In genomic region chr12:106736051-106736957, GRCh38 we compare ENCODE assay signal across 11 cellular contexts. TPM values are rescaled to one million over a fixed set of nuclear protein-coding genes. Genes with fewer than 3 reads are reported as not detected.
DNase-seq lines count a peak whose midpoint lies in the region; ATAC-seq, FAIRE-seq and TF ChIP-seq lines count a peak whose summit lies in the region.
"Had no signal": no experiment of that assay in that cellular context is flagged by ENCODE, and none has a peak within 500 bp of the region (broad histone marks: within the 10 kb centered on the region; RNA-seq: fewer than 3 reads in every experiment).

No MANE protein-coding gene starts in this region.

- no peak overlapping the region for H3K4me3 Mint-ChIP-seq in activated naive CD4-positive, alpha-beta T cell treated with anti-CD3 and anti-CD28 coated beads, Interleukin-2, amount 10 ng/mL, durations not matched to agents 7 days and 5 days
- H3K4me3 Mint-ChIP-seq in activated CD8-positive, alpha-beta T cell treated with anti-CD3 and anti-CD28 coated beads, Interleukin-2, amount 10 ng/mL, durations not matched to agents 7 days and 5 days: no peak overlapping the region
- H3K4me3 Mint-ChIP-seq: natural killer cell; stimulated activated naive CD8-positive, alpha-beta T cell treated with anti-CD3 and anti-CD28 coated beads, Interleukin-15, Interleukin-2, amounts not matched to agents 100 ng/mL and 50 ng/mL, for 24 hours had no signal

- POLR2A ChIA-PET in activated CD8-positive, alpha-beta T cell treated with anti-CD3 and anti-CD28 coated beads, Interleukin-2, amount 10 ng/mL, durations not matched to agents 7 days and 5 days (lab: Charles Lee): no interaction called here

- H3K27me3 Mint-ChIP-seq in activated naive CD4-positive, alpha-beta T cell treated with anti-CD3 and anti-CD28 coated beads, Interleukin-2, amount 10 ng/mL, durations not matched to agents 7 days and 5 days: peaks cover 21% of the 10 kb centered on the region
- peaks cover 6% of the 10 kb centered on the region for H3K27me3 Mint-ChIP-seq in activated CD8-positive, alpha-beta T cell treated with anti-CD3 and anti-CD28 coated beads, Interleukin-2, amount 10 ng/mL, durations not matched to agents 7 days and 5 days (ENCODE audit: low read depth)

- TF ChIP-seq POLR2A in GM12891 (IDR thresholded peaks at IDR 0.05; ENCODE audit: low read depth, low read length): no peak

- FAIRE-seq in GM12891 (lab: Jason Lieb, UNC): no peak

- ATAC-seq in activated CD8-positive, alpha-beta T cell treated with anti-CD3 and anti-CD28 coated beads, Interleukin-2, amount 10 ng/mL, durations not matched to agents 7 days and 5 days: no peak
- ATAC-seq: natural killer cell had no signal

- peak; percentile 31 for DNase-seq in activated naive CD4-positive, alpha-beta T cell treated with anti-CD3 and anti-CD28 coated beads, Interleukin-2, amount 10 ng/mL, durations not matched to agents 7 days and 5 days
- DNase-seq in activated naive CD4-positive, alpha-beta T cell (lab: John Stamatoyannopoulos, UW): no peak
- peak; percentile 44 for DNase-seq in MV-4-11 (lab: John Stamatoyannopoulos, UW)
- DNase-seq in activated CD8-positive, alpha-beta T cell treated with anti-CD3 and anti-CD28 coated beads, Interleukin-2, amount 10 ng/mL, durations not matched to agents 7 days and 5 days: peak; percentile 27
- peak; percentile 38 for DNase-seq in renal cortical epithelial cell (ENCODE audit: low read depth)
- no peak for DNase-seq in NCI-H1092 (lab: John Stamatoyannopoulos, UW)
- DNase-seq in GM12891 (ENCODE audit: insufficient read length, low spot score): no peak
- no peak for DNase-seq in HuH-7 (ENCODE audit: low spot score)
- DNase-seq: activated CD4-positive, alpha-beta T cell treated with anti-CD3 and anti-CD28 coated beads for 1 hour; natural killer cell had no signal

- H3K36me3 Mint-ChIP-seq in activated naive CD4-positive, alpha-beta T cell treated with anti-CD3 and anti-CD28 coated beads, Interleukin-2, amount 10 ng/mL, durations not matched to agents 7 days and 5 days: peaks cover 1% of the 10 kb centered on the region
- no peaks in the 10 kb centered on the region for H3K36me3 Mint-ChIP-seq in activated CD8-positive, alpha-beta T cell treated with anti-CD3 and anti-CD28 coated beads, Interleukin-2, amount 10 ng/mL, durations not matched to agents 7 days and 5 days (ENCODE audit: low read depth)
- H3K36me3 Mint-ChIP-seq: natural killer cell had no signal

- CTCF ChIA-PET in activated naive CD4-positive, alpha-beta T cell treated with anti-CD3 and anti-CD28 coated beads, Interleukin-2, amount 10 ng/mL, durations not matched to agents 7 days and 5 days (lab: Charles Lee): interaction anchor here (0.6 to 1.3 kb wide), 3 partner anchors 67 to 191 kb away, joined by 3 read pairs; no protein-coding TSS in a partner anchor
- CTCF ChIA-PET in activated CD8-positive, alpha-beta T cell treated with anti-CD3 and anti-CD28 coated beads, Interleukin-2, amount 10 ng/mL, durations not matched to agents 7 days and 5 days (lab: Charles Lee): interaction anchor here (1.0 to 1.5 kb wide), 3 partner anchors 12 to 105 kb away, joined by 4 to 8 read pairs (median 5); no protein-coding TSS in a partner anchor

- no peak overlapping the region for H3K27ac Mint-ChIP-seq in activated naive CD4-positive, alpha-beta T cell treated with anti-CD3 and anti-CD28 coated beads, Interleukin-2, amount 10 ng/mL, durations not matched to agents 7 days and 5 days
- no peak overlapping the region for H3K27ac Mint-ChIP-seq in activated CD8-positive, alpha-beta T cell treated with anti-CD3 and anti-CD28 coated beads, Interleukin-2, amount 10 ng/mL, durations not matched to agents 7 days and 5 days
- H3K27ac Mint-ChIP-seq: natural killer cell; stimulated activated naive CD8-positive, alpha-beta T cell treated with anti-CD3 and anti-CD28 coated beads, Interleukin-15, Interleukin-2, amounts not matched to agents 100 ng/mL and 50 ng/mL, for 24 hours had no signal

- no peaks in the 10 kb centered on the region for H3K9me3 Mint-ChIP-seq in activated naive CD4-positive, alpha-beta T cell treated with anti-CD3 and anti-CD28 coated beads, Interleukin-2, amount 10 ng/mL, durations not matched to agents 7 days and 5 days
- H3K9me3 Mint-ChIP-seq in activated CD8-positive, alpha-beta T cell treated with anti-CD3 and anti-CD28 coated beads, Interleukin-2, amount 10 ng/mL, durations not matched to agents 7 days and 5 days (ENCODE audit: insufficient read depth): no peaks in the 10 kb centered on the region
- H3K9me3 Mint-ChIP-seq: natural killer cell; stimulated activated naive CD8-positive, alpha-beta T cell treated with anti-CD3 and anti-CD28 coated beads, Interleukin-15, Interleukin-2, amounts not matched to agents 100 ng/mL and 50 ng/mL, for 24 hours had no signal

- no peaks in the 10 kb centered on the region for H3K4me1 Mint-ChIP-seq in activated naive CD4-positive, alpha-beta T cell treated with anti-CD3 and anti-CD28 coated beads, Interleukin-2, amount 10 ng/mL, durations not matched to agents 7 days and 5 days
- H3K4me1 Mint-ChIP-seq in activated CD8-positive, alpha-beta T cell treated with anti-CD3 and anti-CD28 coated beads, Interleukin-2, amount 10 ng/mL, durations not matched to agents 7 days and 5 days (ENCODE audit: low read depth): no peaks in the 10 kb centered on the region
- H3K4me1 Mint-ChIP-seq: natural killer cell had no signal

TF ChIP-seq in GM12891, 5 proteins besides CTCF, POLR2A, EP300 and RAD21:
- TF ChIP-seq PAX5 (IDR thresholded peaks at IDR 0.05; ENCODE audit: insufficient read depth, low read length, severe bottlenecking): no peak
- TF ChIP-seq POLR2AphosphoS5 (IDR thresholded peaks at IDR 0.05; ENCODE audit: low read depth, low read length): no peak
- no peak for TF ChIP-seq POU2F2 (IDR thresholded peaks at IDR 0.05; ENCODE audit: low read depth, low read length)
- TF ChIP-seq SPI1 (IDR thresholded peaks at IDR 0.05; ENCODE audit: low read depth, low read length): no peak
- no peak for TF ChIP-seq TAF1 (IDR thresholded peaks at IDR 0.05; ENCODE audit: low read depth, low read length)

RNA-seq across cellular contexts. Expression of gene RIC8B, which starts 38.2 kb away (rescaled TPM):
- total RNA-seq in activated CD8-positive, alpha-beta T cell treated with anti-CD3 and anti-CD28 coated beads, Interleukin-2, amount 10 ng/mL, durations not matched to agents 7 days and 5 days: 10 to 100 TPM; 15.4 to 18.1 TPM
- 14.4 and 46.3 TPM in 2 replicates for total RNA-seq in renal cortical epithelial cell
- 3.4 TPM for polyA plus RNA-seq in GM12891 (2012; ENCODE audit: low read depth, missing spikeins)

Comparison
In these comparisons a context has a peak if more than half of its experiments do, and no peak if none do; other contexts are left out.
1. DNase-seq: peak in activated naive CD4-positive, alpha-beta T cell treated with anti-CD3 and anti-CD28 coated beads, Interleukin-2, amount 10 ng/mL, durations not matched to agents 7 days and 5 days (single experiment), MV-4-11 (single experiment), activated CD8-positive, alpha-beta T cell treated with anti-CD3 and anti-CD28 coated beads, Interleukin-2, amount 10 ng/mL, durations not matched to agents 7 days and 5 days (single experiment) and renal cortical epithelial cell (single experiment); none in activated naive CD4-positive, alpha-beta T cell (0 of 4), NCI-H1092 (single experiment), GM12891 (single experiment) and HuH-7 (single experiment).